ENCODE assay signal across 1 cellular context in the genomic region with DNA sequence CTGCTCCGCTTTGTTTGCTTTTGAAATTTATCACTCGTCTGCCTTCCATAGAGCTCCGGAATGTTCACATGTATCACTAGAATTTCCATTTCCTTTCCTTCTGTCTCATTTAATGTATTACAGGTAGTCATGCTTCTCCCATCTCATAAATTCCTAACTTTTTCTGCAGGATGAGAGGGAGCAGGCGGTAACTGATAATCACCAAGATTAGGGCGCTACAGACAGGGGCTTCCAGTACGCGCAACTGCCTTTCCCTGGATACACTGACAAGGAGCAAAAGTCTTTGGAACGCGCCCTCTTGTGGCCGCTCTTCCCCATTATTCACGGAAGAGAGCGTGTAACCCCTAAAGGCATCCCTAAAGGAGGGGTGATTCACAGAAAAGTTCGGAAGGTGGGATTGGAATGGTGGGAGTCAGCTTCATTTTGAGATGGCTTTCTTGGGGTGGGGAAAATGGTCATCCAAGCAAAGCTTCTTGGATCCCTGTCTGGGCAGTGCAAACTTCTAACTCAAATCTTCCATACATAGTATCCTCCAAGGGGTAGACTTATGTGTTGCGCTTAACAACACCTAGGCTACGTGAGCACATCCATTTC.
TF ChIP-seq lines count a peak whose summit lies in the region.

No MANE protein-coding gene starts in this region.

TF ChIP-seq in GM23338, 12 proteins besides CTCF, POLR2A, EP300 and RAD21 (continued from another document):
- no peak for TF ChIP-seq NANOG (IDR thresholded peaks at IDR 0.05; ENCODE audit: borderline replicate concordance)
- no peak for TF ChIP-seq ZNF331 (CRISPR knock-in tag; IDR thresholded peaks at IDR 0.05; ENCODE audit: low read depth)
